Comparison of ENCODE assay signal across 9 cellular contexts in the genomic region with DNA sequence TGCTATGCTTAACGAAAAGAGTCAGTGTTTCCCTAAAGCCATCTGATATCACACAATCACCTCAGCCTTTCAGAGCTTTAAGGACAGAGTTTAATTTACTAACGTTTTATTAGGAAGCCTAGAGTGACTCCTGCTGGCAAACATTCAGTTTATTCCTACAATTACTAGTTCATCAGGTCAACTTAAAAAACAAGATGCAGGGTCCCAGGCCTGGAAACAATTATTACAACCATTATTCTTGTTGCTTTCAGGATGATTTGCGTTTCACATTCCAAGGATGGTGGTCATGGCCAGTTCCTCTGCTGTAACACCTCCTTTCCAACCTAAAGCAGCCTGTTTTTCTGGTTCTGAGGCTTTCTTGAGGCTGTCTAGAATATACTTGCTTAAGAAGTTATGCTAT. TPM values are rescaled to one million over a fixed set of nuclear protein-coding genes. Genes with fewer than 3 reads are reported as not detected.
DNase-seq lines count a peak whose midpoint lies in the region; ATAC-seq and TF ChIP-seq lines count a peak whose summit lies in the region.
"Had no signal": no experiment of that assay in that cellular context is flagged by ENCODE, and none has a peak within 500 bp of the region (broad histone marks: within the 10 kb centered on the region; RNA-seq: fewer than 3 reads in every experiment).

No MANE protein-coding gene starts in this region.

- H3K9me3 ChIP-seq in AG04450 (ENCODE audit: control insufficient read depth, insufficient read depth, low read length) = no peaks in the 10 kb centered on the region
- H3K9me3 ChIP-seq in Panc1 (ENCODE audit: control insufficient read depth, insufficient read depth, low read depth, low read length) = no peaks in the 10 kb centered on the region
- no peaks in the 10 kb centered on the region for H3K9me3 ChIP-seq in parathyroid adenoma (ENCODE audit: control insufficient read depth, low read length)
- H3K9me3 ChIP-seq: HAP-1 had no signal

- H2AFZ ChIP-seq in parathyroid adenoma = no peak overlapping the region

- POLR2A ChIA-PET in AG04450 (lab: Yijun Ruan, JAX) = interaction anchor here (1.3 kb wide), 1 partner anchor 46 kb away, joined by 4 read pairs; a partner anchor contains a TSS
- POLR2A ChIA-PET in Panc1 (lab: Charles Lee) = interaction anchor here (0.7 kb wide), 1 partner anchor 53 kb away, joined by 4 read pairs; no protein-coding TSS in a partner anchor
- POLR2A ChIA-PET in activated CD4-positive, alpha-beta memory T cell treated with anti-CD3 and anti-CD28 coated beads, Interleukin-2, amount 10 ng/mL, durations not matched to agents 7 days and 5 days (lab: Charles Lee) = interaction anchor here (1.1 to 2.7 kb wide), 7 partner anchors 10 to 215 kb away, joined by 4 to 11 read pairs (median 6); a partner anchor contains a TSS

- intact Hi-C loops in Panc1 (cut with micrococcal nuclease; ENCODE audit: unreplicated experiment) = no loop called here

- H3K27ac ChIP-seq in AG04450 (ENCODE audit: low read depth, low read length) (no peak overlapping the region), Panc1 (ENCODE audit: low read length) (peak overlapping the region; percentile 88), parathyroid adenoma (peak overlapping the region; percentile 62)

- no peaks in the 10 kb centered on the region for H3K79me2 ChIP-seq in parathyroid adenoma

- no peaks in the 10 kb centered on the region for H3K27me3 Mint-ChIP-seq in activated CD4-positive, alpha-beta memory T cell treated with anti-CD3 and anti-CD28 coated beads, Interleukin-2, amount 10 ng/mL, durations not matched to agents 7 days and 5 days

- peaks cover 17% of the 10 kb centered on the region for H3K36me3 Mint-ChIP-seq in activated CD4-positive, alpha-beta memory T cell treated with anti-CD3 and anti-CD28 coated beads, Interleukin-2, amount 10 ng/mL, durations not matched to agents 7 days and 5 days (ENCODE audit: low read depth)

- H3K4me3 ChIP-seq in AG04450 (ENCODE audit: low read depth, low read length) (no peak overlapping the region), Panc1 (ENCODE audit: low read depth in 2 of 2, low read length in 2 of 2) (no peak overlapping the region), epithelial cell of proximal tubule (ENCODE audit: low read depth, low read length) (no peak overlapping the region), parathyroid adenoma (ENCODE audit: low read depth, low read length) (no peak overlapping the region)

- H3K4me2 ChIP-seq in parathyroid adenoma (ENCODE audit: low read length) = no peak overlapping the region

- H3K27me3 ChIP-seq in AG04450 (ENCODE audit: control insufficient read depth, insufficient read depth, low read length) (no peaks in the 10 kb centered on the region), Panc1 (ENCODE audit: control insufficient read depth, insufficient read depth, low read length) (no peaks in the 10 kb centered on the region), parathyroid adenoma (ENCODE audit: control insufficient read depth, insufficient read depth, low read length) (no peaks in the 10 kb centered on the region)

- DNase-seq in AG04450 (ENCODE audit: low read depth, low spot score) (no peak), Panc1 (ENCODE audit: low read depth, low spot score) (peak; percentile 39), epithelial cell of proximal tubule (ENCODE audit: low read depth) (no peak), activated gamma-delta T cell treated with Interleukin-2 at 50 U/mL for 16 hours (no peak)
- DNase-seq in activated CD4-positive, alpha-beta memory T cell treated with anti-CD3 and anti-CD28 coated beads, Interleukin-2, amount 10 ng/mL, durations not matched to agents 7 days and 5 days = no peak

- no peak overlapping the region for H3K27ac Mint-ChIP-seq in activated CD4-positive, alpha-beta memory T cell treated with anti-CD3 and anti-CD28 coated beads, Interleukin-2, amount 10 ng/mL, durations not matched to agents 7 days and 5 days

- peak; percentile 44 for TF ChIP-seq CTCF in AG04450 (IDR thresholded peaks at IDR 0.05; ENCODE audit: low read depth, low read length)
- peak; percentile 40 for TF ChIP-seq CTCF in GM12873 (IDR thresholded peaks at IDR 0.05; ENCODE audit: insufficient read depth, low read depth, low read length, missing control alignments)
- peak; percentile 55; the same call in 1 of the 2 replicates for TF ChIP-seq CTCF in Panc1 (IDR thresholded peaks at IDR 0.05)
- peak; percentile 52 for TF ChIP-seq CTCF in epithelial cell of proximal tubule (conservative IDR thresholded peaks at IDR 0.05; ENCODE audit: low read depth, low read length)
- TF ChIP-seq CTCF in parathyroid adenoma (IDR thresholded peaks at IDR 0.05) = peak; percentile 56

- H3K9me3 Mint-ChIP-seq in activated CD4-positive, alpha-beta memory T cell treated with anti-CD3 and anti-CD28 coated beads, Interleukin-2, amount 10 ng/mL, durations not matched to agents 7 days and 5 days = no peaks in the 10 kb centered on the region

- ATAC-seq in Panc1 (no peak), GM18909 (IDR thresholded peaks at IDR 0.05; ENCODE audit: poor library complexity, unreplicated experiment) (no peak)

- BruUV-seq in Panc1 (replicated peaks; lab: Mats Ljungman, UMichigan) = no TSS peak

- H3K4me1 Mint-ChIP-seq in activated CD4-positive, alpha-beta memory T cell treated with anti-CD3 and anti-CD28 coated beads, Interleukin-2, amount 10 ng/mL, durations not matched to agents 7 days and 5 days = peaks cover 49% of the 10 kb centered on the region

- in situ Hi-C loops in Panc1 (cut with HindIII; ENCODE audit: low pct_unique_long_range_greater_than_20kb, low sequenced_read_pairs) = no loop called here

- H3K36me3 ChIP-seq in Panc1 (ENCODE audit: control insufficient read depth, insufficient read depth, low read length) (peaks cover 15% of the 10 kb centered on the region; the same call in 1 of the 2 replicates), parathyroid adenoma (ENCODE audit: control insufficient read depth, insufficient read depth, low read length) (no peaks in the 10 kb centered on the region)

- peaks cover 34% of the 10 kb centered on the region for H3K4me1 ChIP-seq in Panc1 (ENCODE audit: control insufficient read depth, insufficient read depth, low read length)
- H3K4me1 ChIP-seq in parathyroid adenoma = peaks cover 18% of the 10 kb centered on the region

- H3K9ac ChIP-seq in parathyroid adenoma = no peak overlapping the region

- no peak overlapping the region for H3K4me3 Mint-ChIP-seq in activated CD4-positive, alpha-beta memory T cell treated with anti-CD3 and anti-CD28 coated beads, Interleukin-2, amount 10 ng/mL, durations not matched to agents 7 days and 5 days

- CTCF ChIA-PET in AG04450 (lab: Charles Lee) = interaction anchor here (0.6 to 4.8 kb wide), 15 partner anchors 9 to 342 kb away, joined by 3 to 46 read pairs (median 4); a partner anchor contains a TSS
- CTCF ChIA-PET in Panc1 (lab: Charles Lee) = interaction anchor here (1.0 to 1.4 kb wide), 3 partner anchors 46 to 205 kb away, joined by 3 to 5 read pairs (median 4); a partner anchor contains a TSS
- CTCF ChIA-PET in activated CD4-positive, alpha-beta memory T cell treated with anti-CD3 and anti-CD28 coated beads, Interleukin-2, amount 10 ng/mL, durations not matched to agents 7 days and 5 days (lab: Charles Lee) = interaction anchor here (0.5 to 5.3 kb wide), 21 partner anchors 9 to 281 kb away, joined by 3 to 82 read pairs (median 5); a partner anchor contains a TSS

RNA-seq across cellular contexts. Expression of a gene that starts 1.5 kb away (rescaled TPM):
- 4.1 and 5.4 TPM in 2 replicates for polyA plus RNA-seq in AG04450 (2011; rRNA removed)
- polyA minus RNA-seq in AG04450 (2011; rRNA and poly(A)+ RNA removed) = 12.4 and 18.3 TPM in 2 replicates
- 42.5 TPM for total RNA-seq in Panc1 (2021; ENCODE audit: unreplicated experiment)
- 31.8 TPM for polyA plus RNA-seq in Panc1 (2012; ENCODE audit: insufficient read length)
- 9.2 and 16.5 TPM in 2 replicates for total RNA-seq in epithelial cell of proximal tubule
- 10 to 100 TPM; 44.9 to 46.6 TPM for total RNA-seq in activated CD4-positive, alpha-beta memory T cell treated with anti-CD3 and anti-CD28 coated beads, Interleukin-2, amount 10 ng/mL, durations not matched to agents 7 days and 5 days

RNA-seq across cellular contexts. Expression of a gene that starts 46.0 kb away (rescaled TPM):
- polyA plus RNA-seq in AG04450 (2011; rRNA removed) = 16.3 and 24.0 TPM in 2 replicates
- polyA minus RNA-seq in AG04450 (2011; rRNA and poly(A)+ RNA removed) = 8.6 and 10.5 TPM in 2 replicates
- total RNA-seq in Panc1 (2021; ENCODE audit: unreplicated experiment) = 39.2 TPM
- polyA plus RNA-seq in Panc1 (2012; ENCODE audit: insufficient read length) = 24.1 TPM
- total RNA-seq in epithelial cell of proximal tubule = 16.0 and 17.0 TPM in 2 replicates
- total RNA-seq in activated CD4-positive, alpha-beta memory T cell treated with anti-CD3 and anti-CD28 coated beads, Interleukin-2, amount 10 ng/mL, durations not matched to agents 7 days and 5 days = 10 to 100 TPM; 32.3 to 32.5 TPM

RNA-seq across cellular contexts. Expression of a gene that starts 55.9 kb away (rescaled TPM):
- polyA plus RNA-seq in AG04450 (2011; rRNA removed) = 14.9 and 19.1 TPM in 2 replicates
- 11.4 and 14.7 TPM in 2 replicates for polyA minus RNA-seq in AG04450 (2011; rRNA and poly(A)+ RNA removed)
- total RNA-seq in Panc1 (2021; ENCODE audit: unreplicated experiment) (19.5 TPM), epithelial cell of proximal tubule (9.3 and 14.5 TPM in 2 replicates)
- polyA plus RNA-seq in Panc1 (2012; ENCODE audit: insufficient read length) = 11.4 TPM
- total RNA-seq in activated CD4-positive, alpha-beta memory T cell treated with anti-CD3 and anti-CD28 coated beads, Interleukin-2, amount 10 ng/mL, durations not matched to agents 7 days and 5 days = 10 to 100 TPM; 14.5 to 15.3 TPM
